ENCODE assay signal across 13 cellular contexts in the genomic region with DNA sequence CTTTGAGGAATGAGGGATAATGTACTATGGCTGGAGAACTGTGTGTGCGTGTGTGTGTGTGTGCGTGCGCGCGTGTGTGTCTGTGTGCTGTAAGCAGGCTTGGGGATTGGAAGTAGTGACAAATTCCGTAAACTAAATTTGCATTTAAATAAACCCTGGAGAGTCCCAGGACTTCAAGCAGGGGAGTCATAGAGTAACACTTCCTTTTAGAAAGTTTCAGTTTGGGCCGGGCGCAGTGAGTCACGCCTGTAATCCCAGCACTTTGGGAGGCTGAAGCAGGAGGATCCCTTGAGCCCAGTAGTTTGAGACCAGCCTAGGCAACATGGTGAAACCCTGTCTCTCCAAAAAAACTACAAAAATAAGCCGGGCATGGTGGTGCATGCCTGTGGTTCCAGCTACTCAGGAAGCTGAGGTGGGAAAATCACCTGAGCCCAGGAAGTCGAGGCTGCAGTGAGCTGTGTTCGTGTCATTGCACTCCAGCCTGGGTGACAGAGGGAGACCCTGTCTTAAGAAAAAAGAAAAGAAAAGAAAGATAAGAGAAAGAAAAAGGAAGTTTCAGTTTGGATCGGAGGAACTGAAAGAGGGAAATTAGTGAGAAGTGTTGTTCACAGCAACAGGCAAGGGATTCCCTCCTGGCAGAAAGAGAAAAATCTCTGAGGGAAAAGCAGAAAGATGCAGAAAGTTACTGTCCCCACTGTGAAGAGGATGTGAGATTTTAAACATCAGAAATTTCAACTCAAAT.
DNase-seq lines count a peak whose midpoint lies in the region; ATAC-seq and TF ChIP-seq lines count a peak whose summit lies in the region.
"Had no signal": no experiment of that assay in that cellular context is flagged by ENCODE, and none has a peak within 500 bp of the region (broad histone marks: within the 10 kb centered on the region; RNA-seq: fewer than 3 reads in every experiment).

No MANE protein-coding gene starts in this region.

- DNase-seq in GM12865 (ENCODE audit: low read depth) (peak; percentile 78), astrocyte of the hippocampus (ENCODE audit: low read depth, low spot score) (peak; percentile 7), NCI-H187 (lab: John Stamatoyannopoulos, UW) (no peak), mesenteric fat pad (ENCODE audit: low spot score) (no peak)
- DNase-seq in activated CD4-positive, alpha-beta T cell treated with anti-CD3 and anti-CD28 coated beads, Interleukin-2, amount 50 U/mL, for 4 hours = no peak
- no peak for DNase-seq in activated naive CD4-positive, alpha-beta T cell treated with anti-CD3 and anti-CD28 coated beads, Interleukin-2, amount 50 U/mL, for 16 hours
- DNase-seq: activated naive CD8-positive, alpha-beta T cell treated with anti-CD3 and anti-CD28 coated beads, Interleukin-2, amount 10 ng/mL, durations not matched to agents 7 days and 5 days; CD4-positive, CD25-positive, alpha-beta regulatory T cell; T-helper 9 cell; transverse colon had no signal

- peak; percentile 71 for ATAC-seq in GM21423 (IDR thresholded peaks at IDR 0.05; ENCODE audit: unreplicated experiment)
- peak; percentile 68 for ATAC-seq in HG03097 (IDR thresholded peaks at IDR 0.05; ENCODE audit: low FRiP score, unreplicated experiment)
- ATAC-seq: HCT116 had no signal

- H3K4me3 ChIP-seq in GM12865 (ENCODE audit: low read depth, low read length) = no peak overlapping the region
- H3K4me3 ChIP-seq: transverse colon had no signal

- TF ChIP-seq CTCF in GM12865 (IDR thresholded peaks at IDR 0.05; ENCODE audit: insufficient read depth, low read depth, low read length, missing control alignments) = no peak

Comparison
In these comparisons a context has a peak if more than half of its experiments do, and no peak if none do; other contexts are left out.
1. DNase-seq: peak in GM12865 (single experiment) and astrocyte of the hippocampus (single experiment); none in activated CD4-positive, alpha-beta T cell treated with anti-CD3 and anti-CD28 coated beads, Interleukin-2, amount 50 U/mL, for 4 hours (0 of 2), NCI-H187 (0 of 2), mesenteric fat pad (single experiment) and activated naive CD4-positive, alpha-beta T cell treated with anti-CD3 and anti-CD28 coated beads, Interleukin-2, amount 50 U/mL, for 16 hours (single experiment).